ENCODE assay signal across 7 cellular contexts in genomic region chr2:219218279-219219112, GRCh38. TPM values are rescaled to one million over a fixed set of nuclear protein-coding genes. Genes with fewer than 3 reads are reported as not detected.
DNase-seq lines count a peak whose midpoint lies in the region; ATAC-seq and TF ChIP-seq lines count a peak whose summit lies in the region.

Gene ABCB6 (minus strand): TSS chr2:219218958. CDS start chr2:219218673, 285 bp downstream.

- peak; percentile 51 for ATAC-seq in GM18519 (IDR thresholded peaks at IDR 0.05; ENCODE audit: low FRiP score, unreplicated experiment)
- peak; percentile 75 for ATAC-seq in HG03025 (IDR thresholded peaks at IDR 0.05; ENCODE audit: low FRiP score, unreplicated experiment)
- ATAC-seq in left colon, result peak; percentile 81

- DNase-seq in NCI-H2227 (lab: John Stamatoyannopoulos, UW; ENCODE audit: unreplicated experiment) (peak; percentile 97), coronary artery (ENCODE audit: low spot score) (peak; percentile 99), left colon (peak; percentile 96)
- DNase-seq in activated CD4-positive, alpha-beta T cell treated with anti-CD3 and anti-CD28 coated beads, Interleukin-2, amount 50 U/mL, for 1 hour, result peak; percentile 84
- DNase-seq in stimulated activated CD4-positive, alpha-beta T cell treated with anti-CD3 and anti-CD28 coated beads, Interleukin-1b, Interleukin-23, amount 100 ng/mL, for 4 hours (ENCODE audit: low read depth in 2 of 2), result peak; percentile 83 to 87

- H3K4me3 ChIP-seq in coronary artery, result peak within 1 kb of the TSS; percentile 78

- intact Hi-C loops in left colon (cut with DNase I, micrococcal nuclease), result no loop called here

- no peak for TF ChIP-seq CTCF in coronary artery (IDR thresholded peaks at IDR 0.05)

- peak within 1 kb of the TSS; percentile 91 to 97 for H3K27ac ChIP-seq in coronary artery

RNA-seq across cellular contexts. Expression of gene ABCB6, which starts in this region (rescaled TPM):
- total RNA-seq in left colon, result 10 to 100 TPM in 1 of 2 donors, 1 to 10 TPM in 1; 6.8 to 11.4 TPM

Comparison
In these comparisons a context has a peak if more than half of its experiments do, and no peak if none do; other contexts are left out.
1. Peak in every context shown above with its lines: DNase-seq, ATAC-seq, H3K4me3 ChIP-seq and H3K27ac ChIP-seq.